ENCODE assay signal across 8 cellular contexts in genomic region chr9:15142903-15143534, GRCh38.
DNase-seq lines count a peak whose midpoint lies in the region; ATAC-seq, FAIRE-seq and TF ChIP-seq lines count a peak whose summit lies in the region.

No MANE protein-coding gene starts in this region.

- no peaks in the 10 kb centered on the region for H3K36me3 Mint-ChIP-seq in activated naive CD8-positive, alpha-beta T cell treated with anti-CD3 and anti-CD28 coated beads, Interleukin-2, amount 10 ng/mL, durations not matched to agents 7 days and 5 days
- no peaks in the 10 kb centered on the region for H3K36me3 Mint-ChIP-seq in activated naive CD8-positive, alpha-beta T cell treated with anti-CD3 and anti-CD28 coated beads for 36 hours

- peak; percentile 71 for ATAC-seq in activated naive CD8-positive, alpha-beta T cell treated with anti-CD3 and anti-CD28 coated beads, Interleukin-2, amount 10 ng/mL, durations not matched to agents 7 days and 5 days (ENCODE audit: low read depth)
- peak; percentile 96 for ATAC-seq in GM21786 (IDR thresholded peaks at IDR 0.05; ENCODE audit: unreplicated experiment)

- TF ChIP-seq EP300 in Ishikawa (IDR thresholded peaks at IDR 0.05; ENCODE audit: borderline replicate concordance), result no peak

- H3K27ac Mint-ChIP-seq in activated naive CD8-positive, alpha-beta T cell treated with anti-CD3 and anti-CD28 coated beads, Interleukin-2, amount 10 ng/mL, durations not matched to agents 7 days and 5 days, result no peak overlapping the region
- H3K27ac Mint-ChIP-seq in activated naive CD8-positive, alpha-beta T cell treated with anti-CD3 and anti-CD28 coated beads for 36 hours, result no peak overlapping the region

- POLR2A ChIA-PET in activated naive CD8-positive, alpha-beta T cell treated with anti-CD3 and anti-CD28 coated beads, Interleukin-2, amount 10 ng/mL, durations not matched to agents 7 days and 5 days (lab: Charles Lee), result no interaction called here

- no peak for DNase-seq in activated naive CD8-positive, alpha-beta T cell treated with anti-CD3 and anti-CD28 coated beads, Interleukin-2, amount 10 ng/mL, durations not matched to agents 7 days and 5 days
- no peak for DNase-seq in activated naive CD8-positive, alpha-beta T cell treated with anti-CD3 and anti-CD28 coated beads for 36 hours
- peak; percentile 30 for DNase-seq in RPMI8226
- DNase-seq in midbrain (lab: John Stamatoyannopoulos, UW), result peak; percentile 43
- DNase-seq in posterior vena cava (ENCODE audit: low spot score), result no peak

- peaks cover 5% of the 10 kb centered on the region for H3K27me3 Mint-ChIP-seq in activated naive CD8-positive, alpha-beta T cell treated with anti-CD3 and anti-CD28 coated beads, Interleukin-2, amount 10 ng/mL, durations not matched to agents 7 days and 5 days
- no peaks in the 10 kb centered on the region for H3K27me3 Mint-ChIP-seq in activated naive CD8-positive, alpha-beta T cell treated with anti-CD3 and anti-CD28 coated beads for 36 hours

- peaks cover 3% of the 10 kb centered on the region for H3K4me1 Mint-ChIP-seq in activated naive CD8-positive, alpha-beta T cell treated with anti-CD3 and anti-CD28 coated beads, Interleukin-2, amount 10 ng/mL, durations not matched to agents 7 days and 5 days
- peaks cover 2% of the 10 kb centered on the region for H3K4me1 Mint-ChIP-seq in activated naive CD8-positive, alpha-beta T cell treated with anti-CD3 and anti-CD28 coated beads for 36 hours

- no peaks in the 10 kb centered on the region for H3K9me3 Mint-ChIP-seq in activated naive CD8-positive, alpha-beta T cell treated with anti-CD3 and anti-CD28 coated beads, Interleukin-2, amount 10 ng/mL, durations not matched to agents 7 days and 5 days
- no peaks in the 10 kb centered on the region for H3K9me3 Mint-ChIP-seq in activated naive CD8-positive, alpha-beta T cell treated with anti-CD3 and anti-CD28 coated beads for 36 hours

- intact Hi-C loops in posterior vena cava (cut with DNase I), result no loop called here

- peak; percentile 67 for FAIRE-seq in endometrium (lab: Jason Lieb, UNC)

- H3K4me3 Mint-ChIP-seq in activated naive CD8-positive, alpha-beta T cell treated with anti-CD3 and anti-CD28 coated beads, Interleukin-2, amount 10 ng/mL, durations not matched to agents 7 days and 5 days, result no peak overlapping the region
- no peak overlapping the region for H3K4me3 Mint-ChIP-seq in activated naive CD8-positive, alpha-beta T cell treated with anti-CD3 and anti-CD28 coated beads for 36 hours

- peak; percentile 70 for TF ChIP-seq RAD21 in Ishikawa (IDR thresholded peaks at IDR 0.05; ENCODE audit: low read depth)

TF ChIP-seq in Ishikawa, 13 proteins besides CTCF, POLR2A, EP300 and RAD21:
- TF ChIP-seq CEBPB (IDR thresholded peaks at IDR 0.05), result no peak
- no peak for TF ChIP-seq REST (IDR thresholded peaks at IDR 0.05; ENCODE audit: low read depth)
- TF ChIP-seq TEAD4 (IDR thresholded peaks at IDR 0.05), result peak; percentile 29; the same call in 1 of the 2 replicates
TF ChIP-seq in Ishikawa: peak in this region for 1.

Comparison
In these comparisons a context has a peak if more than half of its experiments do, and no peak if none do; other contexts are left out.
1. DNase-seq: peak in RPMI8226 (single experiment) and midbrain (single experiment); none in activated naive CD8-positive, alpha-beta T cell treated with anti-CD3 and anti-CD28 coated beads, Interleukin-2, amount 10 ng/mL, durations not matched to agents 7 days and 5 days (single experiment), activated naive CD8-positive, alpha-beta T cell treated with anti-CD3 and anti-CD28 coated beads for 36 hours (single experiment) and posterior vena cava (single experiment).